Comparison of ENCODE assay signal across 10 cellular contexts in the genomic region with DNA sequence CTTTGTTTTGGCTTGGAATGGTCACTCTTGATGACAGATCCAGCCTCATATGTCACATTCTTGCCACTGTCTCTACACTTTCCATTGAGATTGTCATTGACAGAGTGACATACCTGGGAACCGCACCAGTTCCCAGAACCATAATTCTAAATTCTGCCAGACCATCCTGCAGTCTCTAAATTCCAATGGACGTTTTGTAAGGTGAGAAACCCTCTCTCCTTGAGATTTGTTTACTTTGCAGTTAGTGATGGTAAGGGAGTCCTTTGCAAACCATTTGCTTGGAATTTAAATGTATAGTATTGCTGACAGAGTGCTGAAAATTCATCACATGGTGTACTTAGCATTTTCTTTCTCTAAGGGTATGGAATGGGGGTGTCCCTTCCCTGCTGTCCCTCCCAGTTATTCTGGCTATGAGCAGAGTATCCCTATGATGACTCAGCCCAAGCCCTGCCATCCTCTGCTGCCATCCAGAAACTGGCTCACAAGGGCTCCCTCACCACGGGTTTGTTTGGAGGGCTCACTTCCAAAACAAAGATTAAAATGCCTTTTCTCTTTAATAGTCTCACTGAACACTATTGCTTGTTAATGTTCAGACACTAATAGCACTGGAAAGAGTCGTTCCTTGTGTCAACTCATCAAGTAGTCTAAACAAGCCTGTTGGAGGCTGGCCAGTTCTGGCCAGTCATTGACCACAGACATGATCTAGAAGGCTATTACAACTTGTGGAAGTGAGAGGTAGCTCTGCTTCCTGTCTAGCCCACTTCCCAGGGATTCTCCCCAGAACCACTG.
DNase-seq lines count a peak whose midpoint lies in the region; ATAC-seq and TF ChIP-seq lines count a peak whose summit lies in the region.
"Had no signal": no experiment of that assay in that cellular context is flagged by ENCODE, and none has a peak within 500 bp of the region (broad histone marks: within the 10 kb centered on the region; RNA-seq: fewer than 3 reads in every experiment).

No MANE protein-coding gene starts in this region.

- H3K4me3 Mint-ChIP-seq in activated CD4-positive, alpha-beta T cell treated with anti-CD3 and anti-CD28 coated beads for 36 hours: no peak overlapping the region
- H3K4me3 Mint-ChIP-seq: dendritic cell treated with granulocyte-macrophage colony-stimulating factor and Interleukin-4, amounts not matched to agents 40 ng/mL and 50 ng/mL, for 4 days had no signal

- peaks cover 36% of the 10 kb centered on the region for H3K4me1 ChIP-seq in RWPE2 (ENCODE audit: insufficient read depth, poor library complexity, severe bottlenecking)

- H3K27me3 ChIP-seq in RWPE2 (ENCODE audit: insufficient read depth, poor library complexity, severe bottlenecking): no peaks in the 10 kb centered on the region

- H3K4me1 Mint-ChIP-seq in activated CD4-positive, alpha-beta T cell treated with anti-CD3 and anti-CD28 coated beads for 36 hours: no peaks in the 10 kb centered on the region

- H3K27ac ChIP-seq in RWPE2 (ENCODE audit: poor library complexity, severe bottlenecking): peak overlapping the region; percentile 99

- DNase-seq in GM04504 (ENCODE audit: low read depth): peak; percentile 88
- DNase-seq in RWPE2 (ENCODE audit: low spot score): peak; percentile 94
- peak; percentile 95 for DNase-seq in fibroblast of the aortic adventitia (ENCODE audit: low read depth)
- peak; percentile 99 for DNase-seq in retinal pigment epithelial cell (ENCODE audit: low read depth)
- DNase-seq in activated CD4-positive, alpha-beta T cell treated with anti-CD3 and anti-CD28 coated beads for 36 hours: no peak
- no peak for DNase-seq in stimulated activated CD4-positive, alpha-beta T cell treated with anti-CD3 and anti-CD28 coated beads, Interleukin-2, amount 100 ng/mL, for 48 hours
- DNase-seq in NK-92 treated with Interleukin-12 subunit alpha and Interleukin-12 subunit beta, amount 100 ng/mL, for 24 hours (lab: John Stamatoyannopoulos, UW): no peak
- DNase-seq: stimulated activated CD4-positive, alpha-beta T cell treated with anti-CD3 and anti-CD28 coated beads, Interleukin-12 subunit alpha, Interleukin-12 subunit beta, amount 100 ng/mL, for 4 hours had no signal

- POLR2A ChIA-PET in activated CD4-positive, alpha-beta T cell treated with anti-CD3 and anti-CD28 coated beads for 36 hours (lab: Charles Lee): no interaction called here

- ATAC-seq in RWPE2 (ENCODE audit: low read depth) (peak; percentile 92), GM18502 (IDR thresholded peaks at IDR 0.05; ENCODE audit: poor library complexity, unreplicated experiment) (no peak)
- ATAC-seq in activated CD4-positive, alpha-beta T cell treated with anti-CD3 and anti-CD28 coated beads for 36 hours: no peak

- CTCF ChIA-PET in activated CD4-positive, alpha-beta T cell treated with anti-CD3 and anti-CD28 coated beads for 36 hours (lab: Charles Lee): interaction anchor here (0.8 kb wide), 1 partner anchor 381 kb away, joined by 4 read pairs; no protein-coding TSS in a partner anchor

- no peaks in the 10 kb centered on the region for H3K36me3 ChIP-seq in RWPE2 (ENCODE audit: low read depth)

- no peak overlapping the region for H3K27ac Mint-ChIP-seq in activated CD4-positive, alpha-beta T cell treated with anti-CD3 and anti-CD28 coated beads for 36 hours
- H3K27ac Mint-ChIP-seq: dendritic cell treated with granulocyte-macrophage colony-stimulating factor and Interleukin-4, amounts not matched to agents 40 ng/mL and 50 ng/mL, for 4 days had no signal

- H3K9me3 Mint-ChIP-seq in activated CD4-positive, alpha-beta T cell treated with anti-CD3 and anti-CD28 coated beads for 36 hours (ENCODE audit: low read depth): no peaks in the 10 kb centered on the region
- H3K9me3 Mint-ChIP-seq: dendritic cell treated with granulocyte-macrophage colony-stimulating factor and Interleukin-4, amounts not matched to agents 40 ng/mL and 50 ng/mL, for 4 days had no signal

- H3K27me3 Mint-ChIP-seq in activated CD4-positive, alpha-beta T cell treated with anti-CD3 and anti-CD28 coated beads for 36 hours: peaks cover 6% of the 10 kb centered on the region
- H3K27me3 Mint-ChIP-seq: dendritic cell treated with granulocyte-macrophage colony-stimulating factor and Interleukin-4, amounts not matched to agents 40 ng/mL and 50 ng/mL, for 4 days had no signal

- TF ChIP-seq CTCF in RWPE2 (IDR thresholded peaks at IDR 0.05; ENCODE audit: poor library complexity, severe bottlenecking) (no peak), fibroblast of the aortic adventitia (IDR thresholded peaks at IDR 0.05; ENCODE audit: insufficient read depth, low read length) (no peak), retinal pigment epithelial cell (conservative IDR thresholded peaks at IDR 0.05; ENCODE audit: low read depth, low read length) (no peak)

- H3K4me3 ChIP-seq in RWPE2 (ENCODE audit: severe bottlenecking) (no peak overlapping the region), fibroblast of the aortic adventitia (ENCODE audit: low read depth, low read length) (no peak overlapping the region), retinal pigment epithelial cell (ENCODE audit: low read length) (no peak overlapping the region)

- H3K9me3 ChIP-seq in RWPE2 (ENCODE audit: severe bottlenecking): no peaks in the 10 kb centered on the region

- intact Hi-C loops in activated CD4-positive, alpha-beta T cell treated with anti-CD3 and anti-CD28 coated beads for 36 hours (cut with DNase I, micrococcal nuclease): no loop called here

- H3K36me3 Mint-ChIP-seq in activated CD4-positive, alpha-beta T cell treated with anti-CD3 and anti-CD28 coated beads for 36 hours (ENCODE audit: low read depth): no peaks in the 10 kb centered on the region

Comparison
In these comparisons a context has a peak if more than half of its experiments do, and no peak if none do; other contexts are left out.
1. DNase-seq: peak in GM04504 (single experiment), RWPE2 (single experiment), fibroblast of the aortic adventitia (single experiment) and retinal pigment epithelial cell (single experiment); none in activated CD4-positive, alpha-beta T cell treated with anti-CD3 and anti-CD28 coated beads for 36 hours (single experiment), stimulated activated CD4-positive, alpha-beta T cell treated with anti-CD3 and anti-CD28 coated beads, Interleukin-2, amount 100 ng/mL, for 48 hours (0 of 2) and NK-92 treated with Interleukin-12 subunit alpha and Interleukin-12 subunit beta, amount 100 ng/mL, for 24 hours (single experiment).